1 cellular context compared by ENCODE assay signal in genomic region chr1:12161324-12161661, GRCh38.
TF ChIP-seq lines count a peak whose summit lies in the region.

No MANE protein-coding gene starts in this region.

TF ChIP-seq in HepG2, 621 proteins besides CTCF, POLR2A, EP300 and RAD21:
- TF ChIP-seq SMC3 (IDR thresholded peaks at IDR 0.05; ENCODE audit: low read length) (no peak), HMGA1 (CRISPR knock-in tag; conservative IDR thresholded peaks at IDR 0.05) (no peak), MAZ (IDR thresholded peaks at IDR 0.05; ENCODE audit: borderline replicate concordance, low read depth, low read length) (no peak), MAZ (CRISPR knock-in tag; IDR thresholded peaks at IDR 0.05; ENCODE audit: low read depth) (no peak), ZNF768 (CRISPR knock-in tag; IDR thresholded peaks at IDR 0.05) (peak; percentile 90)
